In the genomic region with DNA sequence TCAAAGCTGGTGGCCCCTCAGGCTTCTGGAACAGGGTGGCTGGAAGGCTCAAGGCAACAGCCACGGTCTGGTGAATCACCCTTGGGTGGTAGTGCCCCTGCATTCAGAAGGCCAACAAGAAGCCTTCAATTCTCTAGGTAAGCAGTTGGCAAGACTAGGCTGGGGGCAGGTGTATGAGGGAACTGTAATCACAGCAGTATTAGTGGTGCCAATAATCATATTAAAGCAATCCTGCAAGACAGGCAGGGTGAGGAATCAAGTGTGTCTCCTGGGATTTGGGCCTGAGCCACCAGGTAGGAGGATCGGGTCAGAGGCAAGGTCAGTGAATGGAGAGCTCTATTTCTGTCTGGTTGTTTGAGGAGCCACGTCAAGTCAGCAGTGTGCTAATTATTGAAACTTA, we compare ENCODE assay signal across 28 cellular contexts. TPM values are rescaled to one million over a fixed set of nuclear protein-coding genes. Genes with fewer than 3 reads are reported as not detected.
"Had no signal": no experiment of that assay in that cellular context is flagged by ENCODE, and none has a peak within 500 bp of the region (broad histone marks: within the 10 kb centered on the region; RNA-seq: fewer than 3 reads in every experiment).

No MANE protein-coding gene starts in this region.

- H3K9me3 ChIP-seq: gastroesophageal sphincter, heart left ventricle, mucosa of descending colon, stomach, testis, tibial nerve, upper lobe of left lung had no signal

- H3K4me3 ChIP-seq: dorsolateral prefrontal cortex, gastroesophageal sphincter, heart left ventricle, hepatocyte, lung, mucosa of descending colon, smooth muscle cell, stomach, testis, tibial nerve, upper lobe of left lung had no signal

- H3K4me1 ChIP-seq: testis had no signal

- H3K9ac ChIP-seq: parathyroid adenoma had no signal

- FAIRE-seq: colon, kidney, urothelium cell line had no signal

- ATAC-seq: gastroesophageal sphincter; heart left ventricle; left lobe of liver; mucosa of descending colon; natural killer cell treated with Interleukin-12 subunit alpha and Interleukin-12 subunit beta and Interleukin-15 and Interleukin-18, amount 100 ng/mL, for 72 hours; sciatic nerve; stimulated activated effector memory CD8-positive, alpha-beta T cell treated with anti-CD3 and anti-CD28 coated beads, Interleukin-12 subunit alpha, Interleukin-12 subunit beta, amount 100 ng/mL, for 72 hours had no signal

- H3K4me2 ChIP-seq: hepatocyte, smooth muscle cell had no signal

- H2AFZ ChIP-seq: hepatocyte, parathyroid adenoma had no signal

- DNase-seq: dorsolateral prefrontal cortex; effector CD4-positive, alpha-beta T cell; foreskin fibroblast; heart left ventricle; kidney; mucosa of descending colon; naive B cell; stimulated activated CD4-positive, alpha-beta T cell treated with anti-CD3 and anti-CD28 coated beads, Interleukin-2, amount 100 ng/mL, for 24 hours; stimulated activated CD4-positive, alpha-beta T cell treated with anti-CD3 and anti-CD28 coated beads, Interleukin-4, amount 100 ng/mL, for 24 hours; stimulated activated naive CD4-positive, alpha-beta T cell treated with Interleukin-2 at 50 U/mL for 16 hours; stomach; testis; upper lobe of left lung had no signal

- H3K27me3 ChIP-seq: dorsolateral prefrontal cortex, gastroesophageal sphincter, heart left ventricle, hepatocyte, testis, tibial nerve, upper lobe of left lung had no signal

- H3K36me3 ChIP-seq: gastroesophageal sphincter, heart left ventricle, stomach, tibial nerve, upper lobe of left lung had no signal

- H3K27ac ChIP-seq: dorsolateral prefrontal cortex, gastroesophageal sphincter, heart left ventricle, hepatocyte, parathyroid adenoma, stomach, testis, tibial nerve, upper lobe of left lung had no signal

RNA-seq across cellular contexts. Expression of a gene that starts 47.7 kb away (rescaled TPM):
- total RNA-seq: heart left ventricle; hepatocyte; left lobe of liver; mucosa of descending colon; natural killer cell treated with Interleukin-12 subunit alpha and Interleukin-12 subunit beta and Interleukin-15 and Interleukin-18, amount 100 ng/mL, for 72 hours; neural crest cell; progenitor cell of endocrine pancreas; sciatic nerve; smooth muscle cell; subcutaneous adipose tissue had no signal
- polyA plus RNA-seq: hepatocyte had no signal
